In the genomic region with DNA sequence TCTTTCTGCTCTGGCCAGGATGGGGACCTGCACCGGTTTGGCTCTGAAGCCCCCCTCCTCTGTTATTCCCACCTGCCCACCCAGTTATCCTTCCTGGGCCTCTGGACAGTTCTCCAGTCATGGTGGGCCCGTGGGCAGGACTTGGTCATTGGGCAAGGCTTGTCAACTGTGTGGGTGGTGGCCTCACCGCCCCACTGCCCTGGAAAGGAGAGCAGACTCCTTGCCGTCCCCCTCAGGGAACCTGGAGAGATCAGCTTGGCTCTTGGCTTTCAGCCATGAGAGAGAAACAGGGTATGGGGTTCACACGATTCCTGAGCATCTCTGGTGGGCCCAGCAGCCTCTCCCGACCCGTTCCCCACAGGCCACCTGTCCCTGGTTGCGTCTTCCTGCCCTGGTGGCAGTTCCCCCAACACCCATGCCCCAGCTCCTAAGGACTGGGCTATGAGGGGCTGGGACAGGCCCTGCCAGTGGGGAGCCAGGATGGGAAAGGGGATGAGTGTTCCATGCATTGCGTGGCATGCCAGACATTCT, we compare ENCODE assay signal across 22 cellular contexts.
A peak's percentile ranks its signal among the peaks of the same experiment; 100 is the strongest.
DNase-seq lines count a peak whose midpoint lies in the region; ATAC-seq and TF ChIP-seq lines count a peak whose summit lies in the region.
"Had no signal": no experiment of that assay in that cellular context is flagged by ENCODE, and none has a peak within 500 bp of the region (broad histone marks: within the 10 kb centered on the region; RNA-seq: fewer than 3 reads in every experiment).

No MANE protein-coding gene starts in this region.

- H3K27ac Mint-ChIP-seq in CD14-positive monocyte (no peak overlapping the region), H9 (no peak overlapping the region)
- H3K27ac Mint-ChIP-seq: activated CD8-positive, alpha-beta T cell treated with anti-CD3 and anti-CD28 coated beads, Interleukin-2, amount 10 ng/mL, durations not matched to agents 7 days and 5 days; progenitor cell of endocrine pancreas had no signal

- H3K36me3 Mint-ChIP-seq in CD14-positive monocyte, result no peaks in the 10 kb centered on the region
- no peaks in the 10 kb centered on the region; a peak in 1 of 7 replicates for H3K36me3 Mint-ChIP-seq in H9 (ENCODE audit: insufficient read depth in 1 of 3, low read depth in 3 of 3)

- H3K9me3 ChIP-seq in H9 (ENCODE audit: control insufficient read depth, low read depth, low read length), result no peaks in the 10 kb centered on the region

- no peaks in the 10 kb centered on the region for H3K79me1 ChIP-seq in H9 (ENCODE audit: insufficient read depth, low read depth, low read length, poor library complexity, severe bottlenecking)

- no peak overlapping the region for H3K27ac ChIP-seq in H9 (ENCODE audit: insufficient read length, low read depth, low read length)

- H3K4me1 Mint-ChIP-seq in CD14-positive monocyte, result no peaks in the 10 kb centered on the region
- H3K4me1 Mint-ChIP-seq in H9, result peaks cover 12 to 14% of the 10 kb centered on the region in 2 experiments

- intact Hi-C loops in CD14-positive monocyte (cut with micrococcal nuclease), result no loop called here
- intact Hi-C loops in left ventricle myocardium superior (cut with micrococcal nuclease), result no loop called here
- intact Hi-C loops in posterior vena cava (cut with DNase I), result no loop called here

- H3K27me3 Mint-ChIP-seq in CD14-positive monocyte (ENCODE audit: low read depth in 3 of 3) (peaks cover 0 to 6% (median 2%) of the 10 kb centered on the region in 3 donors), H9 (ENCODE audit: low read depth) (no peaks in the 10 kb centered on the region; the same call in 1 of the 2 replicates)

- no peak overlapping the region for H2BK20ac ChIP-seq in H9 (ENCODE audit: low read depth, low read length, poor library complexity, severe bottlenecking)

- no peak overlapping the region for H3T11ph ChIP-seq in H9 (ENCODE audit: low read length)

- H3K9me3 Mint-ChIP-seq in CD14-positive monocyte (no peaks in the 10 kb centered on the region), H9 (no peaks in the 10 kb centered on the region)
- H3K9me3 Mint-ChIP-seq: nephron progenitor cell had no signal

- no peak overlapping the region for H3K4ac ChIP-seq in H9 (ENCODE audit: low read depth, low read length)

- no peak overlapping the region for H3K56ac ChIP-seq in H9 (ENCODE audit: insufficient read length, low read depth, low read length)

- H3K4me3 Mint-ChIP-seq in CD14-positive monocyte, result no peak overlapping the region
- no peak overlapping the region for H3K4me3 Mint-ChIP-seq in H9
- H3K4me3 Mint-ChIP-seq: activated CD8-positive, alpha-beta T cell treated with anti-CD3 and anti-CD28 coated beads, Interleukin-2, amount 10 ng/mL, durations not matched to agents 7 days and 5 days; nephron progenitor cell had no signal

- no CpG with 5 or more reads among the region's 9 CpGs for WGBS in H9 (ENCODE audit: extremely low coverage, insufficient read length, low lambda C conversion rate)

- no peak overlapping the region for H3K18ac ChIP-seq in H9 (ENCODE audit: insufficient read length, low read depth, low read length)

- no peak overlapping the region for H3K23ac ChIP-seq in H9 (ENCODE audit: insufficient read length, low read depth, low read length)

- no peak overlapping the region for H3K9ac ChIP-seq in H9 (ENCODE audit: extremely low read depth, insufficient read length, low read length)

- H4K8ac ChIP-seq in H9 (replicated peaks; ENCODE audit: insufficient read length, low read depth, low read length), result no peak overlapping the region

- DNase-seq in CD14-positive monocyte (ENCODE audit: low spot score) (peak; percentile 35), H9 (peak; percentile 21), left ventricle myocardium superior (peak; percentile 16), posterior vena cava (ENCODE audit: low spot score) (peak; percentile 49), NCI-H510A treated with DMSO at 0.1 percent for 48 hours (lab: John Stamatoyannopoulos, UW) (no peak)
- DNase-seq: activated CD4-positive, CD25-positive, alpha-beta regulatory T cell treated with anti-CD3 and anti-CD28 coated beads, Interleukin-2, amount 50 U/mL, for 72 hours; activated CD8-positive, alpha-beta T cell treated with anti-CD3 and anti-CD28 coated beads, Interleukin-2, amount 10 ng/mL, durations not matched to agents 7 days and 5 days; activated naive CD4-positive, alpha-beta T cell treated with Interleukin-2 at 50 U/mL for 16 hours; effector memory CD4-positive, alpha-beta T cell; foreskin melanocyte; NCI-H1048; NCI-H187 treated with DMSO at 0.1 percent for 48 hours; nephron progenitor cell; OCI-M1; SHP77 treated with DMSO at 0.1 percent for 48 hours; stimulated activated CD4-positive, alpha-beta T cell treated with anti-CD3 and anti-CD28 coated beads, Interleukin-4, amount 100 ng/mL, for 24 hours; stimulated activated naive CD4-positive, alpha-beta T cell treated with Interleukin-2 at 50 U/mL for 16 hours had no signal

- no peak overlapping the region for H2BK120ac ChIP-seq in H9 (ENCODE audit: low read depth, low read length, poor library complexity, severe bottlenecking)

- no peak for ATAC-seq in left ventricle myocardium superior
- ATAC-seq in GM21619 (IDR thresholded peaks at IDR 0.05; ENCODE audit: unreplicated experiment), result no peak
- no peak for ATAC-seq in HG03354 (IDR thresholded peaks at IDR 0.05; ENCODE audit: poor library complexity, severe bottlenecking, unreplicated experiment)
- no peak for ATAC-seq in HG02852 (IDR thresholded peaks at IDR 0.05; ENCODE audit: unreplicated experiment)
- ATAC-seq: activated CD8-positive, alpha-beta T cell treated with anti-CD3 and anti-CD28 coated beads, Interleukin-2, amount 10 ng/mL, durations not matched to agents 7 days and 5 days; esophagus mucosa had no signal

- no peaks in the 10 kb centered on the region for H3K79me2 ChIP-seq in H9 (ENCODE audit: insufficient read depth, low read length)

- H2BK15ac ChIP-seq in H9 (ENCODE audit: low read depth, low read length), result no peak overlapping the region

- H2AFZ ChIP-seq in H9 (ENCODE audit: low read length), result no peak overlapping the region

- no peak overlapping the region for H2AK5ac ChIP-seq in H9 (ENCODE audit: insufficient read length, low read length)

- TF ChIP-seq CTCF in CD14-positive monocyte (IDR thresholded peaks at IDR 0.05) (no peak), H9 (conservative IDR thresholded peaks at IDR 0.05) (no peak)

- no peak overlapping the region for H4K5ac ChIP-seq in H9 (ENCODE audit: insufficient read length, low read depth, low read length)

- no peak overlapping the region for H4K91ac ChIP-seq in H9 (ENCODE audit: insufficient read length, low read depth, low read length)

- no peaks in the 10 kb centered on the region for H3K27me3 ChIP-seq in H9 (ENCODE audit: insufficient read depth, low read length)

- no peak overlapping the region for H2BK12ac ChIP-seq in H9 (ENCODE audit: insufficient read length, low read depth, low read length)

- no peaks in the 10 kb centered on the region for H3K4me1 ChIP-seq in H9 (ENCODE audit: insufficient read depth, low read length)

- H4K20me1 ChIP-seq in H9 (ENCODE audit: control insufficient read depth, insufficient read depth, insufficient read length), result no peaks in the 10 kb centered on the region

- H3K23me2 ChIP-seq in H9 (ENCODE audit: insufficient read length, low read depth, low read length, poor library complexity, severe bottlenecking), result no peaks in the 10 kb centered on the region

- H2BK5ac ChIP-seq in H9 (ENCODE audit: insufficient read length, low read length), result no peak overlapping the region

- no peak overlapping the region for H3K4me2 ChIP-seq in H9 (ENCODE audit: insufficient read depth, insufficient read length, low read length)

- H3K14ac ChIP-seq in H9 (ENCODE audit: insufficient read depth, low read length), result no peak overlapping the region
